In the genomic region with DNA sequence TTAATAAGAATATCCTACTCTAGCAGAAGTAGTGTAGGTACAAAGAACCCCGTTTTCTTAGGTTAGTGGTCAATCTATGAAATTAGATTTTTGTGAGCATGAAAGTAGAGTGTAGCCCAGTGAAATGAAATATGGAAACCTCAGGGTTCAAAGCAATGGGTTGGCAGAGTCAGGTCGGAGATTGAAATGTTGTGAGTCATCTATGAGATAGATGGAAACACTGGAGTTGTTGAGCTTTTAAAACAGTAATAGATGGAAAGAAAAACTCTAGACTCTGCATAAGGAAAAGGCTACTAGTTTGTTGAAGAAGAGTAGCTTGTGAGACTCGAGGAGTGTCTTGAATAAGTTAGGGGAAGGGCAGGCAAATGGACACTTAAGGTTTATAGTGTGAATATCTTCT, we compare ENCODE assay signal across 15 cellular contexts.
"Had no signal": no experiment of that assay in that cellular context is flagged by ENCODE, and none has a peak within 500 bp of the region (broad histone marks: within the 10 kb centered on the region; RNA-seq: fewer than 3 reads in every experiment).

No MANE protein-coding gene starts in this region.

- H3K4me3 Mint-ChIP-seq: memory B cell; neural crest cell; stimulated activated naive CD8-positive, alpha-beta T cell treated with anti-CD3 and anti-CD28 coated beads, Interleukin-15, amount 100 ng/mL, for 72 hours had no signal

- H3K27ac ChIP-seq: esophagus muscularis mucosa, gastroesophageal sphincter, left ventricle myocardium inferior, ovary, testis, upper lobe of right lung had no signal

- H3K9me3 Mint-ChIP-seq: memory B cell; neural crest cell; stimulated activated naive CD8-positive, alpha-beta T cell treated with anti-CD3 and anti-CD28 coated beads, Interleukin-15, amount 100 ng/mL, for 72 hours had no signal

- H3K4me1 Mint-ChIP-seq: memory B cell; stimulated activated naive CD8-positive, alpha-beta T cell treated with anti-CD3 and anti-CD28 coated beads, Interleukin-15, amount 100 ng/mL, for 72 hours had no signal

- H3K9me3 ChIP-seq: esophagus muscularis mucosa, gastroesophageal sphincter, left ventricle myocardium inferior, ovary, testis, upper lobe of right lung had no signal

- H3K36me3 ChIP-seq: esophagus muscularis mucosa, gastroesophageal sphincter, left ventricle myocardium inferior, ovary, upper lobe of right lung had no signal

- H3K27me3 Mint-ChIP-seq: memory B cell; stimulated activated naive CD8-positive, alpha-beta T cell treated with anti-CD3 and anti-CD28 coated beads, Interleukin-15, amount 100 ng/mL, for 72 hours had no signal

- H3K27me3 ChIP-seq: esophagus muscularis mucosa, gastroesophageal sphincter, ovary, testis, upper lobe of right lung had no signal

- H3K4me1 ChIP-seq: testis had no signal

- H3K27ac Mint-ChIP-seq: memory B cell; stimulated activated naive CD8-positive, alpha-beta T cell treated with anti-CD3 and anti-CD28 coated beads, Interleukin-15, amount 100 ng/mL, for 72 hours had no signal

- DNase-seq: activated naive CD4-positive, alpha-beta T cell treated with anti-CD3 and anti-CD28 coated beads, Interleukin-2, amount 50 U/mL, for 16 hours; amniotic stem cell; kidney; left ventricle myocardium inferior; ovary; stimulated activated CD4-positive, alpha-beta T cell treated with anti-CD3 and anti-CD28 coated beads, Interleukin-15, amount 100 ng/mL, for 24 hours; stimulated activated CD4-positive, alpha-beta T cell treated with anti-CD3 and anti-CD28 coated beads, Interleukin-4, amount 100 ng/mL, for 24 hours; stimulated activated naive CD8-positive, alpha-beta T cell treated with anti-CD3 and anti-CD28 coated beads, Interleukin-15, amount 100 ng/mL, for 72 hours; T-helper 2 cell; testis; upper lobe of right lung had no signal

- ATAC-seq: gastroesophageal sphincter; stimulated activated naive CD8-positive, alpha-beta T cell treated with anti-CD3 and anti-CD28 coated beads, Interleukin-15, amount 100 ng/mL, for 72 hours; upper lobe of right lung had no signal

- H3K4me3 ChIP-seq: esophagus muscularis mucosa, gastroesophageal sphincter, left ventricle myocardium inferior, ovary, testis, upper lobe of right lung had no signal
